ENCODE assay signal across 8 cellular contexts in genomic region chr9:34547960-34548603, GRCh38. TPM values are rescaled to one million over a fixed set of nuclear protein-coding genes. Genes with fewer than 3 reads are reported as not detected.
DNase-seq lines count a peak whose midpoint lies in the region; ATAC-seq and TF ChIP-seq lines count a peak whose summit lies in the region.

No MANE protein-coding gene starts in this region.

- no peaks in the 10 kb centered on the region for H3K9me3 Mint-ChIP-seq in natural killer cell treated with Interleukin-12 subunit alpha and Interleukin-12 subunit beta and Interleukin-15 and Interleukin-18, amount 100 ng/mL, for 72 hours
- H3K9me3 Mint-ChIP-seq in CD8-positive, alpha-beta memory T cell = no peaks in the 10 kb centered on the region

- H3K27me3 ChIP-seq in CD8-positive, alpha-beta memory T cell (ENCODE audit: insufficient read depth, low read length, poor library complexity, severe bottlenecking) = no peaks in the 10 kb centered on the region

- peak; percentile 30 for DNase-seq in stimulated activated CD4-positive, alpha-beta T cell treated with anti-CD3 and anti-CD28 coated beads, Interleukin-12 subunit alpha, Interleukin-12 subunit beta, amount 100 ng/mL, for 4 hours
- no peak for DNase-seq in stimulated activated CD4-positive, alpha-beta T cell treated with anti-CD3 and anti-CD28 coated beads, Interleukin-1b, Interleukin-23, amount 100 ng/mL, for 48 hours
- DNase-seq in NCI-H2227 treated with DMSO at 0.1 percent for 48 hours (lab: John Stamatoyannopoulos, UW) (peak; percentile 38), activated T-cell treated with anti-CD3 and anti-CD28 coated beads for 1 hour (ENCODE audit: low read depth) (peak; percentile 22), fibroblast of pulmonary artery (ENCODE audit: low read depth) (peak; percentile 66), GF-D8 (lab: John Stamatoyannopoulos, UW) (no peak)
- DNase-seq in natural killer cell treated with Interleukin-12 subunit alpha and Interleukin-12 subunit beta and Interleukin-15 and Interleukin-18, amount 100 ng/mL, for 72 hours (ENCODE audit: low spot score) = no peak
- no peak for DNase-seq in CD8-positive, alpha-beta memory T cell

- H3K27me3 Mint-ChIP-seq in natural killer cell treated with Interleukin-12 subunit alpha and Interleukin-12 subunit beta and Interleukin-15 and Interleukin-18, amount 100 ng/mL, for 72 hours = peaks cover 11 to 21% of the 10 kb centered on the region in 2 donors
- peaks cover 8 to 18% of the 10 kb centered on the region in 2 donors for H3K27me3 Mint-ChIP-seq in CD8-positive, alpha-beta memory T cell

- H3K4me1 Mint-ChIP-seq in natural killer cell treated with Interleukin-12 subunit alpha and Interleukin-12 subunit beta and Interleukin-15 and Interleukin-18, amount 100 ng/mL, for 72 hours (ENCODE audit: low read depth in 2 of 2) = no peaks in the 10 kb centered on the region
- H3K4me1 Mint-ChIP-seq in CD8-positive, alpha-beta memory T cell = no peaks in the 10 kb centered on the region

- no peak overlapping the region for H3K27ac Mint-ChIP-seq in natural killer cell treated with Interleukin-12 subunit alpha and Interleukin-12 subunit beta and Interleukin-15 and Interleukin-18, amount 100 ng/mL, for 72 hours
- H3K27ac Mint-ChIP-seq in CD8-positive, alpha-beta memory T cell = no peak overlapping the region

- H3K4me3 ChIP-seq in fibroblast of pulmonary artery (replicated peaks; ENCODE audit: low read depth, low read length) = no peak overlapping the region
- H3K4me3 ChIP-seq in CD8-positive, alpha-beta memory T cell (ENCODE audit: low read length) = no peak overlapping the region

- POLR2A ChIA-PET in CD8-positive, alpha-beta memory T cell (lab: Charles Lee) = no interaction called here

- no peak overlapping the region for H3K4me3 Mint-ChIP-seq in natural killer cell treated with Interleukin-12 subunit alpha and Interleukin-12 subunit beta and Interleukin-15 and Interleukin-18, amount 100 ng/mL, for 72 hours
- no peak overlapping the region for H3K4me3 Mint-ChIP-seq in CD8-positive, alpha-beta memory T cell

- no peaks in the 10 kb centered on the region for H3K4me1 ChIP-seq in CD8-positive, alpha-beta memory T cell (ENCODE audit: insufficient read depth, low read length)

- no peaks in the 10 kb centered on the region for H3K36me3 ChIP-seq in CD8-positive, alpha-beta memory T cell (ENCODE audit: insufficient read depth, low read length)

- TF ChIP-seq CTCF in fibroblast of pulmonary artery (IDR thresholded peaks at IDR 0.05; ENCODE audit: low read length, missing control alignments) = peak; percentile 89

- CTCF ChIA-PET in CD8-positive, alpha-beta memory T cell (lab: Charles Lee) = interaction anchor here (0.6 kb wide), 2 partner anchors 43 to 53 kb away, joined by 3 to 4 read pairs; no protein-coding TSS in a partner anchor

- ATAC-seq in natural killer cell treated with Interleukin-12 subunit alpha and Interleukin-12 subunit beta and Interleukin-15 and Interleukin-18, amount 100 ng/mL, for 72 hours = peak; percentile 39 to 48

- no peaks in the 10 kb centered on the region for H3K9me3 ChIP-seq in CD8-positive, alpha-beta memory T cell (ENCODE audit: low read length)

- H3K27ac ChIP-seq in CD8-positive, alpha-beta memory T cell (ENCODE audit: low read depth, low read length) = no peak overlapping the region

- H3K36me3 Mint-ChIP-seq in natural killer cell treated with Interleukin-12 subunit alpha and Interleukin-12 subunit beta and Interleukin-15 and Interleukin-18, amount 100 ng/mL, for 72 hours = no peaks in the 10 kb centered on the region
- H3K36me3 Mint-ChIP-seq in CD8-positive, alpha-beta memory T cell = no peaks in the 10 kb centered on the region

RNA-seq across cellular contexts. Expression of gene ENHO, which starts 25.3 kb away (rescaled TPM):
- not detected for total RNA-seq in natural killer cell treated with Interleukin-12 subunit alpha and Interleukin-12 subunit beta and Interleukin-15 and Interleukin-18, amount 100 ng/mL, for 72 hours
- under 1 TPM; 0.35 to 0.39 TPM for total RNA-seq in CD8-positive, alpha-beta memory T cell
- not detected for polyA plus RNA-seq in CD8-positive, alpha-beta memory T cell

RNA-seq across cellular contexts. Expression of gene CNTFR, which starts 41.4 kb away (rescaled TPM):
- total RNA-seq in natural killer cell treated with Interleukin-12 subunit alpha and Interleukin-12 subunit beta and Interleukin-15 and Interleukin-18, amount 100 ng/mL, for 72 hours = not detected
- not detected for total RNA-seq in CD8-positive, alpha-beta memory T cell
- not detected for polyA plus RNA-seq in CD8-positive, alpha-beta memory T cell

Comparison
In these comparisons a context has a peak if more than half of its experiments do, and no peak if none do; other contexts are left out.
1. DNase-seq: peak in stimulated activated CD4-positive, alpha-beta T cell treated with anti-CD3 and anti-CD28 coated beads, Interleukin-12 subunit alpha, Interleukin-12 subunit beta, amount 100 ng/mL, for 4 hours (single experiment), NCI-H2227 treated with DMSO at 0.1 percent for 48 hours (single experiment), activated T-cell treated with anti-CD3 and anti-CD28 coated beads for 1 hour (single experiment) and fibroblast of pulmonary artery (single experiment); none in stimulated activated CD4-positive, alpha-beta T cell treated with anti-CD3 and anti-CD28 coated beads, Interleukin-1b, Interleukin-23, amount 100 ng/mL, for 48 hours (single experiment), natural killer cell treated with Interleukin-12 subunit alpha and Interleukin-12 subunit beta and Interleukin-15 and Interleukin-18, amount 100 ng/mL, for 72 hours (single experiment), CD8-positive, alpha-beta memory T cell (0 of 5) and GF-D8 (single experiment).